11 cellular contexts compared by ENCODE assay signal in genomic region chr4:140078366-140078765, GRCh38.
DNase-seq lines count a peak whose midpoint lies in the region; ATAC-seq and TF ChIP-seq lines count a peak whose summit lies in the region.
"Had no signal": no experiment of that assay in that cellular context is flagged by ENCODE, and none has a peak within 500 bp of the region (broad histone marks: within the 10 kb centered on the region; RNA-seq: fewer than 3 reads in every experiment).

No MANE protein-coding gene starts in this region.

- H2AK5ac ChIP-seq in IMR-90 (ENCODE audit: low read depth, low read length), result peak overlapping the region; percentile 63; the same call in 1 of the 2 replicates

- 0 out of 3 replicates have a peak overlapping the region, but pooled peaks have one; percentile 45 for H2BK15ac ChIP-seq in IMR-90 (ENCODE audit: low read depth, low read length)

- H3K9me3 ChIP-seq in IMR-90 (ENCODE audit: control insufficient read depth, insufficient read depth, low read length), result no peaks in the 10 kb centered on the region
- H3K9me3 ChIP-seq in mesodermal cell (ENCODE audit: control insufficient read depth, low read length), result no peaks in the 10 kb centered on the region

- ATAC-seq in IMR-90 (ENCODE audit: low read depth), result peak; percentile 69

- in situ Hi-C loops in IMR-90 (cut with MboI; ENCODE audit: low sequenced_read_pairs), result no loop called here

- CTCF ChIA-PET in IMR-90 (lab: Yijun Ruan, JAX), result interaction anchor here (0.9 kb wide), 1 partner anchor 27 kb away, joined by 5 read pairs; no protein-coding TSS in a partner anchor

- POLR2A ChIA-PET in IMR-90 (lab: Charles Lee; ENCODE audit: unreplicated experiment), result interaction anchor here (0.7 kb wide), 1 partner anchor 18 kb away, joined by 3 read pairs; no protein-coding TSS in a partner anchor

- peak overlapping the region; percentile 43; the same call in 1 of the 2 replicates for H3K9ac ChIP-seq in IMR-90 (ENCODE audit: low read depth, low read length)

- no peak for TF ChIP-seq POLR2A in IMR-90 (IDR thresholded peaks at IDR 0.05; ENCODE audit: low read depth, low read length)

- H3K18ac ChIP-seq in IMR-90 (ENCODE audit: low read depth, low read length), result peak overlapping the region; percentile 53

- H4K91ac ChIP-seq in IMR-90 (ENCODE audit: insufficient read depth, low read depth, low read length), result peak overlapping the region; percentile 50

- WGBS in IMR-90 (ENCODE audit: extremely low coverage in 2 of 2, insufficient read length in 1 of 2), 2 experiments, result 80% methylated on average over 1 of the region's 2 CpGs; no CpG with 5 or more reads in 1 of the 2 experiments
- WGBS in mesodermal cell (ENCODE audit: insufficient coverage in 2 of 2), 2 experiments, result 13 to 18% methylated on average over 1 of the region's 2 CpGs

- H3K27ac ChIP-seq in IMR-90 (ENCODE audit: insufficient read depth, low read length), result peak overlapping the region; percentile 50; the same call in 1 of the 2 replicates
- peak overlapping the region; percentile 81 for H3K27ac ChIP-seq in mesodermal cell (ENCODE audit: low read depth, low read length, severe bottlenecking)
- H3K27ac ChIP-seq: C4-2B had no signal

- H4K5ac ChIP-seq in IMR-90 (ENCODE audit: low read depth, low read length), result peak overlapping the region; percentile 52

- no peaks in the 10 kb centered on the region for H3K27me3 ChIP-seq in IMR-90 (ENCODE audit: control insufficient read depth, insufficient read depth, low read length)

- TF ChIP-seq CTCF in IMR-90 (conservative IDR thresholded peaks at IDR 0.05; ENCODE audit: low read depth, low read length), result no peak
- no peak for TF ChIP-seq CTCF in cardiac fibroblast (IDR thresholded peaks at IDR 0.05; ENCODE audit: low read depth, low read length)

- H2AK9ac ChIP-seq in IMR-90 (replicated peaks; ENCODE audit: low read depth, low read length, poor library complexity), result no peak overlapping the region

- H2AFZ ChIP-seq in IMR-90 (replicated peaks; ENCODE audit: low read length, poor library complexity), result peak overlapping the region; percentile 2

- H2BK5ac ChIP-seq in IMR-90 (ENCODE audit: low read depth, low read length, poor library complexity, severe bottlenecking), result peak overlapping the region; percentile 52

- H3K36me3 ChIP-seq in IMR-90 (ENCODE audit: control insufficient read depth, insufficient read depth, low read length), result no peaks in the 10 kb centered on the region
- peaks cover 4% of the 10 kb centered on the region for H3K36me3 ChIP-seq in mesodermal cell (ENCODE audit: control insufficient read depth, insufficient read depth, low read length)

- no peak for TF ChIP-seq RAD21 in IMR-90 (IDR thresholded peaks at IDR 0.05; ENCODE audit: low read length)

- no peaks in the 10 kb centered on the region for H4K20me1 ChIP-seq in IMR-90 (ENCODE audit: insufficient read depth, low read length)

- peak overlapping the region; percentile 48 for H3K14ac ChIP-seq in IMR-90 (replicated peaks; ENCODE audit: low read depth, low read length)

- H3K79me1 ChIP-seq in IMR-90 (ENCODE audit: low read depth in 1 of 2, low read length in 2 of 2), result peaks cover 14 to 36% of the 10 kb centered on the region in 2 experiments

- no peak overlapping the region for H3K4me3 ChIP-seq in IMR-90 (ENCODE audit: insufficient read depth, low read depth, low read length)
- H3K4me3 ChIP-seq in cardiac fibroblast (replicated peaks in 1 of 2; ENCODE audit: low read depth in 2 of 2, low read length in 2 of 2), result no peak overlapping the region
- no peak overlapping the region for H3K4me3 ChIP-seq in mesodermal cell (ENCODE audit: extremely low read depth, insufficient read depth, low read length, poor library complexity, severe bottlenecking)

- BruUV-seq in IMR-90 (replicated peaks; lab: Mats Ljungman, UMichigan), result no TSS peak

- peak overlapping the region; percentile 24; the same call in 1 of the 2 replicates for H3K23ac ChIP-seq in IMR-90 (ENCODE audit: low read depth, low read length)

- H2BK120ac ChIP-seq in IMR-90 (ENCODE audit: low read depth, low read length), result peak overlapping the region; percentile 76; the same call in 1 of the 2 replicates

- H3K4ac ChIP-seq in IMR-90 (ENCODE audit: low read depth, low read length), result peak overlapping the region; percentile 73

- dilution Hi-C loops in IMR-90 (cut with HindIII; ENCODE audit: low sequenced_read_pairs, unreplicated experiment), result no loop called here

- peaks cover 14% of the 10 kb centered on the region for H3K9me1 ChIP-seq in IMR-90 (ENCODE audit: insufficient read depth, low read length)

- H3K4me1 ChIP-seq in IMR-90 (ENCODE audit: control insufficient read depth, insufficient read depth, low read length) (peaks cover 25% of the 10 kb centered on the region), mesodermal cell (ENCODE audit: control insufficient read depth, insufficient read depth, low read length, poor library complexity, severe bottlenecking) (peaks cover 54% of the 10 kb centered on the region)

- H2BK20ac ChIP-seq in IMR-90 (ENCODE audit: low read depth, low read length), result peak overlapping the region; percentile 64

- H3K56ac ChIP-seq in IMR-90 (ENCODE audit: extremely low read depth, insufficient read depth, low read length), result no peak overlapping the region; the same call in 1 of the 2 replicates

- no peak overlapping the region for H3K4me2 ChIP-seq in IMR-90 (ENCODE audit: low read depth, low read length)

- DNase-seq in AG08395 (ENCODE audit: low spot score) (peak; percentile 20), IMR-90 (peak; percentile 51), cardiac fibroblast (ENCODE audit: low read depth in 2 of 2) (peak; percentile 60 to 65), kidney tubule cell (ENCODE audit: low spot score) (no peak), MV-4-11 (lab: John Stamatoyannopoulos, UW) (no peak)
- no peak for DNase-seq in stimulated activated CD4-positive, alpha-beta T cell treated with anti-CD3 and anti-CD28 coated beads, Interleukin-1b, Interleukin-23, amount 100 ng/mL, for 48 hours
- DNase-seq in activated CD4-positive, alpha-beta T cell treated with anti-CD3 and anti-CD28 coated beads, Interleukin-2, amount 50 U/mL, for 1 hour, result no peak
- DNase-seq: activated CD8-positive, alpha-beta memory T cell treated with anti-CD3 and anti-CD28 coated beads, Interleukin-2, amount 50 U/mL, for 48 hours; Karpas-422 had no signal

- intact Hi-C loops in IMR-90 (cut with micrococcal nuclease), result no loop called here

- peak overlapping the region; percentile 42 to 44; a peak in 3 of 4 replicates for H4K8ac ChIP-seq in IMR-90 (ENCODE audit: low read depth in 2 of 2, low read length in 2 of 2)

TF ChIP-seq in IMR-90, 13 proteins besides CTCF, POLR2A, EP300 and RAD21:
- TF ChIP-seq MXI1 (IDR thresholded peaks at IDR 0.05; ENCODE audit: borderline replicate concordance, low read depth, low read length) (no peak), USF2 (IDR thresholded peaks at IDR 0.05; ENCODE audit: low read depth, low read length) (no peak), RCOR1 (IDR thresholded peaks at IDR 0.05; ENCODE audit: insufficient replicate concordance, low read length) (no peak), FOS (IDR thresholded peaks at IDR 0.05; ENCODE audit: low read depth, low read length) (no peak), CHD1 (IDR thresholded peaks at IDR 0.05; ENCODE audit: low read depth, low read length) (no peak), ELK1 (IDR thresholded peaks at IDR 0.05; ENCODE audit: borderline replicate concordance, low read depth, low read length) (no peak)

Comparison
In these comparisons a context has a peak if more than half of its experiments do, and no peak if none do; other contexts are left out.
1. DNase-seq: peak in AG08395 (single experiment), IMR-90 (single experiment) and cardiac fibroblast (2 of 2); none in kidney tubule cell (single experiment), stimulated activated CD4-positive, alpha-beta T cell treated with anti-CD3 and anti-CD28 coated beads, Interleukin-1b, Interleukin-23, amount 100 ng/mL, for 48 hours (single experiment), activated CD4-positive, alpha-beta T cell treated with anti-CD3 and anti-CD28 coated beads, Interleukin-2, amount 50 U/mL, for 1 hour (single experiment) and MV-4-11 (single experiment).